9 cellular contexts compared by ENCODE assay signal in genomic region chr4:59841698-59842097, GRCh38.
"Had no signal": no experiment of that assay in that cellular context is flagged by ENCODE, and none has a peak within 500 bp of the region (broad histone marks: within the 10 kb centered on the region; RNA-seq: fewer than 3 reads in every experiment).

No MANE protein-coding gene starts in this region.

- H3K9ac ChIP-seq: GM23248 had no signal

- H3K36me3 ChIP-seq: HAP-1 had no signal

- H3K9me3 ChIP-seq: HAP-1 had no signal

- H3K4me3 ChIP-seq: GM23248, GM23338, HAP-1 had no signal

- DNase-seq: GM23248, GOT3, H7, H9, HCEC 1CT, HFFc6 had no signal

- H2AFZ ChIP-seq: GM23248, GM23338 had no signal

- H3K27ac ChIP-seq: GM23248 had no signal

- ATAC-seq: GM23338, HCT116 had no signal

- H3K4me2 ChIP-seq: GM23338 had no signal
